ENCODE assay signal across 1 cellular context in the genomic region with DNA sequence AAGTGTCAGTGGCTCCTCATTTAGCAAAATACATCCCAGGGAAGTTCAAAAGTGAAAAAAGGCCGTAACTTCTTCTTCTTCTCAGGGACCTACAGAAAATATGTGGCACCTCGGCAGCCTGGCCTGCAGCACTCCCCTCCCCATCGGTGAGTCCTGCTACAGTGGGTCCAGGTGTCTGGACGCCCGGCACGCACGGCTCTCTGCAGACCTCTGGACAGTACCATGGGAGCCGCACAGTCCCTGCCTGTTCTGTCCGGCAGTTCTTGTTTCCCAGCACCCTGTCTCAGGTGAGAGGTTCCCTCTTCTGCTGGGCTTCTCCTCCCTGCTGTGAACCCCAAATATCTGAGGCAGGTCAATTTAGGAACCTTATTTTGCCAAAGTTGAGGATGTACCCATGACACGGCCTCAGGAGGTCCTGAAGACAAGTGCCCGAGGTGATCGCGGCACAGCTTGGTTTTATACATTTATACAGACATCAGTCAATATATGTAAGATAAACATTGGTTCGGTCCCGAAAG.
TF ChIP-seq lines count a peak whose summit lies in the region.

No MANE protein-coding gene starts in this region.

TF ChIP-seq in HepG2, 621 proteins besides CTCF, POLR2A, EP300 and RAD21:
- TF ChIP-seq YEATS2 (CRISPR knock-in tag; IDR thresholded peaks at IDR 0.05; ENCODE audit: borderline replicate concordance) (no peak), POLR2AphosphoS2 (IDR thresholded peaks at IDR 0.05; ENCODE audit: low read depth, low read length) (no peak), RORA (CRISPR knock-in tag; IDR thresholded peaks at IDR 0.05) (no peak), ZMYM2 (CRISPR knock-in tag; IDR thresholded peaks at IDR 0.05) (no peak), ZNF747 (CRISPR knock-in tag; IDR thresholded peaks at IDR 0.05; ENCODE audit: borderline replicate concordance) (no peak), ZNF678 (CRISPR knock-in tag; IDR thresholded peaks at IDR 0.05) (no peak)
TF ChIP-seq in HepG2: peak in this region for 0.
